Comparison of ENCODE assay signal across 2 cellular contexts in genomic region chr9:35829764-35830096, GRCh38.
TF ChIP-seq lines count a peak whose summit lies in the region.

No MANE protein-coding gene starts in this region.

TF ChIP-seq in HEK293, 187 proteins besides CTCF, POLR2A, EP300 and RAD21 (continued from another document):
- TF ChIP-seq PATZ1 (tag by site-specific recombination; IDR thresholded peaks at IDR 0.05): peak; percentile 2; the same call in 1 of the 2 replicates

TF ChIP-seq in WTC11, 78 proteins besides CTCF, POLR2A, EP300 and RAD21 (continued from another document):
- TF ChIP-seq ARID4B (CRISPR knock-in tag; IDR thresholded peaks at IDR 0.05; ENCODE audit: borderline replicate concordance): no peak
- TF ChIP-seq RORB (CRISPR knock-in tag; IDR thresholded peaks at IDR 0.05): no peak
- no peak for TF ChIP-seq SMAD4 (CRISPR knock-in tag; IDR thresholded peaks at IDR 0.05)
